Comparison of ENCODE assay signal across 15 cellular contexts in the genomic region with DNA sequence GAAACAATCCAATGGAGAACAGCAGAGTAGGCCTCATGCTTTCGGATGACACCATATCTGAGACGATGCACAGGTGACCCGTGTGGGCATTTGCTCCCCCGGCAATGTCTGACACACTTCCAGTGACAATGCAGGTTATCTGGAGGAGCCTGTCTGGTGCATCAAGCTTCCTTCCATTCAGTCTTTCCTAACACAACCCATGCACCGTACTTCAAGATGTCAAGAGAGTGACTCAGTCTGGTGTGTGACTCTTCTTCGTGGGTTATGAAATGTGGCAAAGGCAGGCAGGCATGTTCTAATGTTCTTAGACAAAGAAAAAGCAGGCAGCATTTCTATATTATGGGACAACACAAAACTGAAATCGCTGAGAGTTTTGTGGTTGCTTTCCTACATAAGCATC.
DNase-seq lines count a peak whose midpoint lies in the region; ATAC-seq and TF ChIP-seq lines count a peak whose summit lies in the region.
"Had no signal": no experiment of that assay in that cellular context is flagged by ENCODE, and none has a peak within 500 bp of the region (broad histone marks: within the 10 kb centered on the region; RNA-seq: fewer than 3 reads in every experiment).

No MANE protein-coding gene starts in this region.

- H3K27ac ChIP-seq in PC-3 (ENCODE audit: low read length): peak overlapping the region; percentile 99
- no peak overlapping the region for H3K27ac ChIP-seq in psoas muscle
- H3K27ac ChIP-seq: esophagus squamous epithelium, KMS-11, suprapubic skin had no signal

- H4K20me1 ChIP-seq in PC-3 (ENCODE audit: low read length): no peaks in the 10 kb centered on the region

- no TSS peak for BruUV-seq in PC-3 (replicated peaks; lab: Mats Ljungman, UMichigan)

- H3K9ac ChIP-seq in PC-3 (ENCODE audit: low read length): peak overlapping the region; percentile 90; the same call in 1 of the 2 replicates
- H3K9ac ChIP-seq: KMS-11 had no signal

- no peaks in the 10 kb centered on the region for H3K27me3 ChIP-seq in PC-3 (ENCODE audit: low read length)
- H3K27me3 ChIP-seq in psoas muscle (ENCODE audit: insufficient read depth in 3 of 3, low read length in 2 of 3): no peaks in the 10 kb centered on the region
- H3K27me3 ChIP-seq: esophagus squamous epithelium, suprapubic skin had no signal

- no peaks in the 10 kb centered on the region for H3K79me2 ChIP-seq in PC-3 (ENCODE audit: low read length)

- H3K4me3 ChIP-seq in PC-3 (ENCODE audit: low read length) (no peak overlapping the region), psoas muscle (no peak overlapping the region)
- H3K4me3 ChIP-seq: esophagus squamous epithelium, suprapubic skin had no signal

- no peak overlapping the region for H2AFZ ChIP-seq in PC-3 (ENCODE audit: low read length)

- H3F3A ChIP-seq in PC-3 (ENCODE audit: low read length, unreplicated experiment): no peaks in the 10 kb centered on the region

- H3K36me3 ChIP-seq in PC-3 (ENCODE audit: low read depth, low read length) (no peaks in the 10 kb centered on the region), psoas muscle (ENCODE audit: insufficient read depth in 1 of 2, low read depth in 1 of 2) (peaks cover 7 to 57% of the 10 kb centered on the region in 2 donors)

- WGBS in psoas muscle, 3 donors: 85 to 90% (median 87%) methylated on average over 7 of the region's 7 CpGs

- POLR2A ChIA-PET in PC-3 (lab: Charles Lee; ENCODE audit: unreplicated experiment): no interaction called here

- H3K9me2 ChIP-seq in PC-3 (replicated peaks; ENCODE audit: low read length): no peaks in the 10 kb centered on the region

- TF ChIP-seq CTCF in PC-3 (conservative IDR thresholded peaks at IDR 0.05; ENCODE audit: low read depth, low read length) (no peak), psoas muscle (IDR thresholded peaks at IDR 0.05) (no peak)

- no peak for ATAC-seq in PC-3
- peak; percentile 96 for ATAC-seq in esophagus mucosa
- peak; percentile 64 to 93 (median 82) for ATAC-seq in psoas muscle
- ATAC-seq: natural killer cell, sciatic nerve had no signal

- H3K4me1 ChIP-seq in PC-3 (ENCODE audit: insufficient read depth, low read length) (peaks cover 42% of the 10 kb centered on the region), psoas muscle (no peaks in the 10 kb centered on the region)

- CTCF ChIA-PET in PC-3 (lab: Charles Lee): no interaction called here

- DNase-seq in GM03348 (ENCODE audit: low spot score) (peak; percentile 71), PC-3 (peak; percentile 70), psoas muscle (no peak), NK-92 (lab: John Stamatoyannopoulos, UW; ENCODE audit: unreplicated experiment) (no peak), NAMALWA (ENCODE audit: low spot score) (no peak), NCI-H2227 (lab: John Stamatoyannopoulos, UW; ENCODE audit: unreplicated experiment) (no peak), epidermal melanocyte (ENCODE audit: insufficient read length, low spot score) (no peak)
- DNase-seq: activated CD4-positive, alpha-beta memory T cell treated with anti-CD3 and anti-CD28 coated beads, Interleukin-2, amount 10 ng/mL, durations not matched to agents 7 days and 5 days; esophagus squamous epithelium; natural killer cell; NCI-H2171 treated with DMSO at 0.1 percent for 48 hours had no signal

- intact Hi-C loops in PC-3 (cut with micrococcal nuclease) (no loop called here), psoas muscle (cut with DNase I) (no loop called here)

- H3K9me3 ChIP-seq in PC-3 (ENCODE audit: low read length) (no peaks in the 10 kb centered on the region), psoas muscle (no peaks in the 10 kb centered on the region)
- H3K9me3 ChIP-seq: esophagus squamous epithelium, suprapubic skin had no signal

- H3K4me2 ChIP-seq in PC-3 (ENCODE audit: low read length): peak overlapping the region; percentile 47; the same call in 1 of the 2 replicates

Comparison
In these comparisons a context has a peak if more than half of its experiments do, and no peak if none do; other contexts are left out.
1. DNase-seq: peak in GM03348 (single experiment) and PC-3 (single experiment); none in psoas muscle (0 of 2), NK-92 (single experiment), NAMALWA (single experiment), NCI-H2227 (single experiment) and epidermal melanocyte (single experiment).